In genomic region chr11:29063630-29064361, GRCh38 we compare ENCODE assay signal across 19 cellular contexts.
DNase-seq lines count a peak whose midpoint lies in the region; ATAC-seq, FAIRE-seq and TF ChIP-seq lines count a peak whose summit lies in the region.
"Had no signal": no experiment of that assay in that cellular context is flagged by ENCODE, and none has a peak within 500 bp of the region (broad histone marks: within the 10 kb centered on the region; RNA-seq: fewer than 3 reads in every experiment).

No MANE protein-coding gene starts in this region.

- no peak for TF ChIP-seq CTCF in A549 (IDR thresholded peaks at IDR 0.05)
- no peak for TF ChIP-seq CTCF in epithelial cell of esophagus (IDR thresholded peaks at IDR 0.05; ENCODE audit: insufficient read depth, low read depth, low read length, missing control alignments)
- no peak for TF ChIP-seq CTCF in gastrocnemius medialis (IDR thresholded peaks at IDR 0.05 in 4 of 5, conservative IDR thresholded peaks at IDR 0.05 in 1 of 5)
- no peak for TF ChIP-seq CTCF in uterus (IDR thresholded peaks at IDR 0.05)

- H3K4me2 ChIP-seq in A549, result no peak overlapping the region
- H3K4me2 ChIP-seq: BLaER1 treated with 17β-estradiol and CSF1 and Interleukin-3, amounts not matched to agents 10 nM and 100 nM had no signal

- TF ChIP-seq RAD21 in A549 (conservative IDR thresholded peaks at IDR 0.05 in 1 of 2, IDR thresholded peaks at IDR 0.05 in 1 of 2), result no peak

- H3K4me1 ChIP-seq in A549, result no peaks in the 10 kb centered on the region
- H3K4me1 ChIP-seq in gastrocnemius medialis, result no peaks in the 10 kb centered on the region
- H3K4me1 ChIP-seq in uterus, result no peaks in the 10 kb centered on the region
- H3K4me1 ChIP-seq: BLaER1 treated with 17β-estradiol and CSF1 and Interleukin-3, amounts not matched to agents 10 nM and 100 nM had no signal

- CTCF ChIA-PET in A549 (lab: Yijun Ruan, JAX), result interaction anchor here (0.9 kb wide), 1 partner anchor 271 kb away, joined by 3 read pairs; no protein-coding TSS in a partner anchor

- H3K36me3 ChIP-seq in gastrocnemius medialis (no peaks in the 10 kb centered on the region), uterus (no peaks in the 10 kb centered on the region)
- H3K36me3 ChIP-seq: BLaER1 treated with 17β-estradiol and CSF1 and Interleukin-3, amounts not matched to agents 10 nM and 100 nM had no signal

- in situ Hi-C loops in gastrocnemius medialis (cut with MboI; ENCODE audit: low sequenced_read_pairs in 4 of 4), result no loop called here

- no peak for TF ChIP-seq EP300 in A549 (IDR thresholded peaks at IDR 0.05)

- 48% methylated on average over 3 of the region's 3 CpGs for WGBS in A549 (ENCODE audit: missing lambda C conversion rate)

- ATAC-seq in A549, result no peak; a peak in 1 of 6 replicates
- no peak for ATAC-seq in gastrocnemius medialis
- ATAC-seq in GM21825 (IDR thresholded peaks at IDR 0.05; ENCODE audit: unreplicated experiment), result no peak
- ATAC-seq: CD8-positive, alpha-beta T cell had no signal

- H3K9me3 ChIP-seq in A549 (no peaks in the 10 kb centered on the region), gastrocnemius medialis (no peaks in the 10 kb centered on the region), uterus (no peaks in the 10 kb centered on the region)
- H3K9me3 ChIP-seq: BLaER1 treated with 17β-estradiol and CSF1 and Interleukin-3, amounts not matched to agents 10 nM and 100 nM had no signal

- intact Hi-C loops in gastrocnemius medialis (cut with DNase I; ENCODE audit: low total_unique reads) (no loop called here), uterus (cut with DNase I; ENCODE audit: low total_unique reads) (no loop called here)

- POLR2A ChIA-PET in A549 (lab: Yijun Ruan, JAX), result no interaction called here

- no peak for FAIRE-seq in A549 (lab: Jason Lieb, UNC)
- FAIRE-seq: GM19239 had no signal

- no peak overlapping the region for H3K27ac ChIP-seq in A549
- H3K27ac ChIP-seq in gastrocnemius medialis, result no peak overlapping the region
- H3K27ac ChIP-seq in uterus, result no peak overlapping the region
- H3K27ac ChIP-seq: BLaER1 treated with 17β-estradiol and CSF1 and Interleukin-3, amounts not matched to agents 10 nM and 100 nM; SK-N-MC had no signal

- no peaks in the 10 kb centered on the region for H3K27me3 ChIP-seq in gastrocnemius medialis
- no peaks in the 10 kb centered on the region for H3K27me3 ChIP-seq in uterus
- H3K27me3 ChIP-seq: BLaER1 treated with 17β-estradiol and CSF1 and Interleukin-3, amounts not matched to agents 10 nM and 100 nM had no signal

- DNase-seq in A549 (ENCODE audit: low read depth in 1 of 2, low spot score in 1 of 2) (peak in 1 of 2 experiments; percentile 28), EH (ENCODE audit: low read depth) (peak; percentile 4), M059J (ENCODE audit: low read depth) (peak; percentile 4), epithelial cell of esophagus (ENCODE audit: low read depth) (peak; percentile 28), gastrocnemius medialis (no peak), uterus (no peak)
- DNase-seq: Calu3; CD8-positive, alpha-beta T cell; GOT3; KG1; NCI-H187; NCI-H226; NCI-H524; NK-92 treated with Interleukin-12 subunit alpha and Interleukin-12 subunit beta, amount 100 ng/mL, for 24 hours; Right ventricle myocardium superior had no signal

- no peak for TF ChIP-seq POLR2A in A549 (IDR thresholded peaks at IDR 0.05; ENCODE audit: low read length)
- no peak for TF ChIP-seq POLR2A in gastrocnemius medialis (IDR thresholded peaks at IDR 0.05)
- TF ChIP-seq POLR2A in uterus (IDR thresholded peaks at IDR 0.05), result no peak

- H3K4me3 ChIP-seq in A549, result no peak overlapping the region
- H3K4me3 ChIP-seq in epithelial cell of esophagus (ENCODE audit: low read length), result no peak overlapping the region
- no peak overlapping the region for H3K4me3 ChIP-seq in gastrocnemius medialis
- no peak overlapping the region for H3K4me3 ChIP-seq in uterus
- H3K4me3 ChIP-seq: BLaER1 treated with 17β-estradiol and CSF1 and Interleukin-3, amounts not matched to agents 10 nM and 100 nM; SK-N-MC had no signal

TF ChIP-seq in A549, 52 proteins besides CTCF, POLR2A, EP300 and RAD21:
- TF ChIP-seq GATA3 (IDR thresholded peaks at IDR 0.05; ENCODE audit: borderline replicate concordance) (0 out of 2 replicates have a peak, but pooled peaks have one; percentile 16), PBX3 (IDR thresholded peaks at IDR 0.05) (no peak), HEYL (CRISPR knock-in tag; IDR thresholded peaks at IDR 0.05) (no peak), CEBPB (IDR thresholded peaks at IDR 0.05) (peak in 1 of 2 experiments; percentile 63; a peak in 1 of 4 replicates), MAX (IDR thresholded peaks at IDR 0.05) (no peak), MYC (IDR thresholded peaks at IDR 0.05; ENCODE audit: borderline replicate concordance, low read length) (no peak), FOSL2 (IDR thresholded peaks at IDR 0.05) (no peak), FOSL2 (CRISPR knock-in tag; IDR thresholded peaks at IDR 0.05) (peak; percentile 43; the same call in 1 of the 2 replicates), ELK1 (IDR thresholded peaks at IDR 0.05; ENCODE audit: low read depth, low read length) (no peak), ZNF302 (CRISPR knock-in tag; IDR thresholded peaks at IDR 0.05) (no peak), HOXA7 (CRISPR knock-in tag; IDR thresholded peaks at IDR 0.05) (no peak), NR3C1 (IDR thresholded peaks at IDR 0.05) (no peak), NPAS2 (CRISPR knock-in tag; IDR thresholded peaks at IDR 0.05; ENCODE audit: borderline replicate concordance) (no peak)

Comparison
In these comparisons a context has a peak if more than half of its experiments do, and no peak if none do; other contexts are left out.
1. DNase-seq: peak in EH (single experiment), M059J (single experiment) and epithelial cell of esophagus (single experiment); none in gastrocnemius medialis (0 of 2) and uterus (0 of 2).